13 cellular contexts compared by ENCODE assay signal in genomic region chr2:74894261-74895030, GRCh38.
A peak's percentile ranks its signal among the peaks of the same experiment; 100 is the strongest.
DNase-seq lines count a peak whose midpoint lies in the region; ATAC-seq and TF ChIP-seq lines count a peak whose summit lies in the region.
"Had no signal": no experiment of that assay in that cellular context is flagged by ENCODE, and none has a peak within 500 bp of the region (broad histone marks: within the 10 kb centered on the region; RNA-seq: fewer than 3 reads in every experiment).

No MANE protein-coding gene starts in this region.

- CTCF ChIA-PET in activated CD8-positive, alpha-beta T cell treated with anti-CD3 and anti-CD28 coated beads for 36 hours (lab: Charles Lee): no interaction called here
- CTCF ChIA-PET in activated CD8-positive, alpha-beta T cell treated with anti-CD3 and anti-CD28 coated beads, Interleukin-2, amount 10 ng/mL, durations not matched to agents 7 days and 5 days (lab: Charles Lee): no interaction called here
- CTCF ChIA-PET in RWPE1 (lab: Yijun Ruan, JAX): interaction anchor here (0.6 to 0.7 kb wide), 2 partner anchors 55 to 520 kb away, joined by 3 read pairs; no protein-coding TSS in a partner anchor

- no peaks in the 10 kb centered on the region for H3K4me1 Mint-ChIP-seq in activated CD8-positive, alpha-beta T cell treated with anti-CD3 and anti-CD28 coated beads for 36 hours (ENCODE audit: low read depth)
- H3K4me1 Mint-ChIP-seq in activated CD8-positive, alpha-beta T cell treated with anti-CD3 and anti-CD28 coated beads, Interleukin-2, amount 10 ng/mL, durations not matched to agents 7 days and 5 days (ENCODE audit: low read depth): no peaks in the 10 kb centered on the region
- H3K4me1 Mint-ChIP-seq: nephron had no signal

- no peak overlapping the region for H3K4me3 ChIP-seq in fibroblast of pulmonary artery (replicated peaks; ENCODE audit: low read depth, low read length)
- H3K4me3 ChIP-seq in subcutaneous abdominal adipose tissue (ENCODE audit: low read depth in 1 of 5, low read length in 5 of 5): no peak overlapping the region
- H3K4me3 ChIP-seq: spleen had no signal

- H3K9me3 Mint-ChIP-seq in activated CD8-positive, alpha-beta T cell treated with anti-CD3 and anti-CD28 coated beads for 36 hours: peaks cover 12% of the 10 kb centered on the region
- no peaks in the 10 kb centered on the region for H3K9me3 Mint-ChIP-seq in activated CD8-positive, alpha-beta T cell treated with anti-CD3 and anti-CD28 coated beads, Interleukin-2, amount 10 ng/mL, durations not matched to agents 7 days and 5 days (ENCODE audit: insufficient read depth)
- H3K9me3 Mint-ChIP-seq: nephron had no signal

- no peaks in the 10 kb centered on the region for H3K9me3 ChIP-seq in subcutaneous abdominal adipose tissue (ENCODE audit: control insufficient read depth in 5 of 5, low read length in 5 of 5)

- no peaks in the 10 kb centered on the region for H3K27me3 Mint-ChIP-seq in activated CD8-positive, alpha-beta T cell treated with anti-CD3 and anti-CD28 coated beads for 36 hours
- no peaks in the 10 kb centered on the region for H3K27me3 Mint-ChIP-seq in activated CD8-positive, alpha-beta T cell treated with anti-CD3 and anti-CD28 coated beads, Interleukin-2, amount 10 ng/mL, durations not matched to agents 7 days and 5 days (ENCODE audit: low read depth)

- peak overlapping the region in 1 of 5 donors; percentile 58 for H3K9ac ChIP-seq in subcutaneous abdominal adipose tissue (ENCODE audit: low read length in 5 of 5)

- peaks cover 0 to 6% (median 2%) of the 10 kb centered on the region in 5 donors for H3K4me1 ChIP-seq in subcutaneous abdominal adipose tissue (ENCODE audit: control insufficient read depth in 5 of 5, insufficient read depth in 5 of 5, low read length in 5 of 5)
- H3K4me1 ChIP-seq: spleen had no signal

- intact Hi-C loops in activated CD8-positive, alpha-beta T cell treated with anti-CD3 and anti-CD28 coated beads for 36 hours (cut with micrococcal nuclease): no loop called here

- no peak overlapping the region for H3K4me3 Mint-ChIP-seq in activated CD8-positive, alpha-beta T cell treated with anti-CD3 and anti-CD28 coated beads for 36 hours
- H3K4me3 Mint-ChIP-seq in activated CD8-positive, alpha-beta T cell treated with anti-CD3 and anti-CD28 coated beads, Interleukin-2, amount 10 ng/mL, durations not matched to agents 7 days and 5 days: no peak overlapping the region
- H3K4me3 Mint-ChIP-seq: nephron had no signal

- POLR2A ChIA-PET in activated CD8-positive, alpha-beta T cell treated with anti-CD3 and anti-CD28 coated beads for 36 hours (lab: Charles Lee): no interaction called here
- POLR2A ChIA-PET in activated CD8-positive, alpha-beta T cell treated with anti-CD3 and anti-CD28 coated beads, Interleukin-2, amount 10 ng/mL, durations not matched to agents 7 days and 5 days (lab: Charles Lee): no interaction called here
- POLR2A ChIA-PET in RWPE1 (lab: Yijun Ruan, JAX; ENCODE audit: low non-redundant PET): no interaction called here

- H3K36me3 ChIP-seq in subcutaneous abdominal adipose tissue (ENCODE audit: control insufficient read depth in 5 of 5, insufficient read depth in 5 of 5, low read length in 5 of 5): peaks cover 16 to 36% (median 28%) of the 10 kb centered on the region in 5 donors

- H3K27ac Mint-ChIP-seq in activated CD8-positive, alpha-beta T cell treated with anti-CD3 and anti-CD28 coated beads for 36 hours: no peak overlapping the region
- no peak overlapping the region for H3K27ac Mint-ChIP-seq in activated CD8-positive, alpha-beta T cell treated with anti-CD3 and anti-CD28 coated beads, Interleukin-2, amount 10 ng/mL, durations not matched to agents 7 days and 5 days
- H3K27ac Mint-ChIP-seq: nephron had no signal

- DNase-seq in activated CD8-positive, alpha-beta T cell treated with anti-CD3 and anti-CD28 coated beads for 36 hours: no peak
- no peak for DNase-seq in activated CD8-positive, alpha-beta T cell treated with anti-CD3 and anti-CD28 coated beads, Interleukin-2, amount 10 ng/mL, durations not matched to agents 7 days and 5 days
- DNase-seq in RWPE1 (ENCODE audit: low spot score) (no peak), fibroblast of pulmonary artery (ENCODE audit: low read depth) (peak; percentile 93), NCI-H1105 treated with DMSO at 0.1 percent for 48 hours (lab: John Stamatoyannopoulos, UW) (no peak), GM10266 (ENCODE audit: extremely low spot score) (no peak)
- DNase-seq in NK-92 treated with Interleukin-12 subunit alpha and Interleukin-12 subunit beta, amount 100 ng/mL, for 24 hours (lab: John Stamatoyannopoulos, UW): no peak
- DNase-seq: ACHN; activated CD8-positive, alpha-beta memory T cell treated with anti-CD3 and anti-CD28 coated beads for 24 hours; spleen; T-helper 1 cell had no signal

- ATAC-seq in activated CD8-positive, alpha-beta T cell treated with anti-CD3 and anti-CD28 coated beads for 36 hours: peak; percentile 67
- no peak for ATAC-seq in activated CD8-positive, alpha-beta T cell treated with anti-CD3 and anti-CD28 coated beads, Interleukin-2, amount 10 ng/mL, durations not matched to agents 7 days and 5 days

- H3K27ac ChIP-seq in RWPE1 (peak overlapping the region; percentile 46; the same call in 1 of the 2 replicates), subcutaneous abdominal adipose tissue (ENCODE audit: low read depth, low read length) (peak overlapping the region; percentile 68)
- H3K27ac ChIP-seq: spleen had no signal

- peaks cover 83% of the 10 kb centered on the region for H3K36me3 Mint-ChIP-seq in activated CD8-positive, alpha-beta T cell treated with anti-CD3 and anti-CD28 coated beads for 36 hours (ENCODE audit: low read depth)
- peaks cover 69% of the 10 kb centered on the region for H3K36me3 Mint-ChIP-seq in activated CD8-positive, alpha-beta T cell treated with anti-CD3 and anti-CD28 coated beads, Interleukin-2, amount 10 ng/mL, durations not matched to agents 7 days and 5 days (ENCODE audit: low read depth)

- no peaks in the 10 kb centered on the region for H3K27me3 ChIP-seq in subcutaneous abdominal adipose tissue (ENCODE audit: control insufficient read depth in 5 of 5, insufficient read depth in 4 of 5, low read length in 5 of 5)
- H3K27me3 ChIP-seq: spleen had no signal

- TF ChIP-seq CTCF in activated CD8-positive, alpha-beta T cell treated with anti-CD3 and anti-CD28 coated beads for 36 hours (IDR thresholded peaks at IDR 0.05): no peak
- TF ChIP-seq CTCF in RWPE1 (conservative IDR thresholded peaks at IDR 0.05; ENCODE audit: low read depth) (no peak), fibroblast of pulmonary artery (IDR thresholded peaks at IDR 0.05; ENCODE audit: low read length, missing control alignments) (no peak), GM10266 (IDR thresholded peaks at IDR 0.05; ENCODE audit: control insufficient read depth, insufficient read depth, low read depth, missing control alignments) (no peak)
